ENCODE assay signal across 15 cellular contexts in the genomic region with DNA sequence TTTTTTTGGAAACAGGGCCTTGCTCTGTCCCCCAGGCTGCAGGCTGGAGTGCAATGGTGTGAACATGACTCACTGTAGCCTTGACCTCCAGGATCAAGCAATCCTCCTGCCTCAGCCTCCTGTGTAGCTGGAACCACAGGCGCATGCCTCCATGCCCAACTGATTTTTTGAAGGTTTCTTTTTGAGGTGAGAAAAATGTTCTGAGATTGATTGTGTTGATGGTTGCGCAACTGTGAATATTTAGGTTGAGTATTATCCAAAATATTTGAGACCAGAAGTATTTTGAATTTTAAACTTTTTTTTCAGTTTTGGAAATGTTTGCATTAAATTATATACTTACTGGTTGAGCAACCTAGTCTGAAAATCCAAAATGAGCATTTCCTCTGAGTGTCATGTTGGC.
"Had no signal": no experiment of that assay in that cellular context is flagged by ENCODE, and none has a peak within 500 bp of the region (broad histone marks: within the 10 kb centered on the region; RNA-seq: fewer than 3 reads in every experiment).

No MANE protein-coding gene starts in this region.

- H3K27ac ChIP-seq: heart left ventricle, psoas muscle had no signal

- H3K9me3 Mint-ChIP-seq: naive B cell; nephron; stimulated activated naive B cell treated with anti-CD40 and anti-IgM and Interleukin-4, amounts not matched to agents 10 μg/mL and 1 μg/mL and 100 μg/mL, for 72 hours had no signal

- H3K27me3 ChIP-seq: heart left ventricle, neutrophil had no signal

- H3K27me3 Mint-ChIP-seq: stimulated activated naive B cell treated with anti-CD40 and anti-IgM and Interleukin-4, amounts not matched to agents 10 μg/mL and 1 μg/mL and 100 μg/mL, for 72 hours had no signal

- H3K4me3 ChIP-seq: heart left ventricle had no signal

- ATAC-seq: esophagus mucosa; heart left ventricle; psoas muscle; sciatic nerve; stimulated activated naive B cell treated with anti-CD40 and anti-IgM and Interleukin-4, amounts not matched to agents 10 μg/mL and 1 μg/mL and 100 μg/mL, for 72 hours had no signal

- DNase-seq: effector memory CD4-positive, alpha-beta T cell; heart left ventricle; hypothalamus; kidney glomerular epithelial cell; mesendoderm; naive B cell; psoas muscle; retina; stimulated activated CD4-positive, alpha-beta T cell treated with anti-CD3 and anti-CD28 coated beads, Interleukin-2, amount 100 ng/mL, for 24 hours; stimulated activated CD4-positive, alpha-beta T cell treated with anti-CD3 and anti-CD28 coated beads, Interleukin-4, amount 100 ng/mL, for 4 hours; stimulated activated naive B cell treated with anti-CD40 and anti-IgM and Interleukin-4, amounts not matched to agents 10 μg/mL and 1 μg/mL and 100 μg/mL, for 72 hours had no signal

- H3K9me3 ChIP-seq: heart left ventricle, neutrophil, psoas muscle had no signal

- H3K36me3 ChIP-seq: heart left ventricle, neutrophil had no signal
